Comparison of ENCODE assay signal across 12 cellular contexts in the genomic region with DNA sequence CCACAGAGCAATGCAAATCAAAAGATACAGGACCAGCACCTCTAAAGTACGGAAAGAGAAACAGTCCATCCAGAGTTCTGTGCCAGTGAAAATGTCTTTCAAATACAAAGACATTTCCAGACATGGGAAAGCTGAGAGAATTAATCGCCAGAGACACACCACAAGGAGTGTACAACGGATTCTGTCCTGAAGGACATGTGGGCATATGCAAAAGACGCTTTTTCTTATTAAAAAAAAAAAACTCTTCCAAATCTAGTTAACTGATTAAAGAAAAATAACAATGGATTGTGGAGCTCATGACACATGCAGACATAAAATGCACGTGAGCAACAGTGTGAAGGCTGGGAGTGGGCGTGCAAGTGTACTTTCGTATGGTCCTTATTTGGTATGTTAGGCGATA. TPM values are rescaled to one million over a fixed set of nuclear protein-coding genes. Genes with fewer than 3 reads are reported as not detected.
"Had no signal": no experiment of that assay in that cellular context is flagged by ENCODE, and none has a peak within 500 bp of the region (broad histone marks: within the 10 kb centered on the region; RNA-seq: fewer than 3 reads in every experiment).

No MANE protein-coding gene starts in this region.

- ATAC-seq: GM23338, HCT116 had no signal

- H3K4me2 ChIP-seq: GM23338 had no signal

- H3K27ac Mint-ChIP-seq: GM23338, H9, HFFc6 had no signal

- H3K9me3 Mint-ChIP-seq: GM23338 had no signal

- H3K4me3 ChIP-seq: GM23248, GM23338, HAP-1 had no signal

- H3K27ac ChIP-seq: GM23248 had no signal

- H3K4me3 Mint-ChIP-seq: GM23338, H9, HFFc6 had no signal

- H3K36me3 ChIP-seq: HAP-1 had no signal

- H3K4me1 ChIP-seq: HAP-1 had no signal

- H3K9me3 ChIP-seq: HAP-1 had no signal

- DNase-seq: GM23248, GOT3, H7, H9, HCEC 1CT, HFFc6 had no signal

- FAIRE-seq: H1, H54 had no signal

- H3K9ac ChIP-seq: GM23248 had no signal

- H2AFZ ChIP-seq: GM23248, GM23338 had no signal

RNA-seq across cellular contexts. Expression of a gene that starts 22.8 kb away (rescaled TPM):
- total RNA-seq: GM23248, HFFc6 had no signal
- polyA plus RNA-seq: GM23248 had no signal

RNA-seq across cellular contexts. Expression of a gene that starts 58.8 kb away (rescaled TPM):
- total RNA-seq: GM23248, H1, H4, H7, H9, HFFc6 had no signal
- polyA plus RNA-seq: GM23248 had no signal
